ENCODE assay signal across 19 cellular contexts in genomic region chr16:70377782-70378181, GRCh38. TPM values are rescaled to one million over a fixed set of nuclear protein-coding genes. Genes with fewer than 3 reads are reported as not detected.
DNase-seq lines count a peak whose midpoint lies in the region; ATAC-seq, FAIRE-seq and TF ChIP-seq lines count a peak whose summit lies in the region.
"Had no signal": no experiment of that assay in that cellular context is flagged by ENCODE, and none has a peak within 500 bp of the region (broad histone marks: within the 10 kb centered on the region; RNA-seq: fewer than 3 reads in every experiment).

No MANE protein-coding gene starts in this region.

- no peaks in the 10 kb centered on the region for H4K20me1 ChIP-seq in mammary epithelial cell (ENCODE audit: insufficient read depth, low read length)
- H4K20me1 ChIP-seq in astrocyte (ENCODE audit: insufficient read depth, low read length): peaks cover 11% of the 10 kb centered on the region

- POLR2A ChIA-PET in MCF 10A (lab: Yijun Ruan, JAX): interaction anchor here (1.0 to 4.4 kb wide), 2 partner anchors 60 to 107 kb away, joined by 3 to 25 read pairs; partner anchors contain the start of gene ST3GAL2

- TF ChIP-seq CTCF in MCF 10A (IDR thresholded peaks at IDR 0.05; ENCODE audit: unreplicated experiment) (no peak), mammary epithelial cell (conservative IDR thresholded peaks at IDR 0.05 in 1 of 2, IDR thresholded peaks at IDR 0.05 in 1 of 2; ENCODE audit: extremely low read depth in 1 of 2, insufficient read depth in 1 of 2, low read depth in 1 of 2, low read length in 2 of 2) (no peak), astrocyte (IDR thresholded peaks at IDR 0.05; ENCODE audit: insufficient read depth, low read depth, low read length) (no peak)

- peak overlapping the region; percentile 47 for H3K27ac Mint-ChIP-seq in T-helper 1 cell treated with Interleukin-12 subunit alpha and Interleukin-12 subunit beta and Interleukin-4 antibody, amounts not matched to agents 30 μg/mL and 1 μg/mL, for 36 hours
- no peak overlapping the region for H3K27ac Mint-ChIP-seq in MCF 10A (ENCODE audit: low read depth, unreplicated experiment)
- H3K27ac Mint-ChIP-seq in astrocyte (ENCODE audit: unreplicated experiment): no peak overlapping the region
- peak overlapping the region; percentile 5 for H3K27ac Mint-ChIP-seq in stimulated activated naive B cell treated with anti-CD40 and anti-IgM and Interleukin-4, amounts not matched to agents 10 μg/mL and 1 μg/mL and 100 μg/mL, for 72 hours

- FAIRE-seq in astrocyte (lab: Jason Lieb, UNC): no peak
- FAIRE-seq: GM18507 had no signal

- H3K27ac ChIP-seq in mammary epithelial cell (ENCODE audit: insufficient read depth, low read depth, low read length): no peak overlapping the region
- H3K27ac ChIP-seq in astrocyte (ENCODE audit: low read depth, low read length): no peak overlapping the region
- H3K27ac ChIP-seq: left lung, SK-N-MC, upper lobe of right lung had no signal

- ATAC-seq in stimulated activated naive B cell treated with anti-CD40 and anti-IgM and Interleukin-4, amounts not matched to agents 10 μg/mL and 1 μg/mL and 100 μg/mL, for 72 hours (replicated peaks): no peak
- ATAC-seq in HG03565 (IDR thresholded peaks at IDR 0.05; ENCODE audit: unreplicated experiment): no peak
- ATAC-seq: HCT116, left lung, upper lobe of right lung had no signal

- H3K4me3 Mint-ChIP-seq in T-helper 1 cell treated with Interleukin-12 subunit alpha and Interleukin-12 subunit beta and Interleukin-4 antibody, amounts not matched to agents 30 μg/mL and 1 μg/mL, for 36 hours: peak overlapping the region; percentile 55
- peak overlapping the region; percentile 15 for H3K4me3 Mint-ChIP-seq in MCF 10A (ENCODE audit: unreplicated experiment)
- peak overlapping the region; percentile 11 for H3K4me3 Mint-ChIP-seq in astrocyte (ENCODE audit: unreplicated experiment)
- peak overlapping the region; percentile 2 to 5 for H3K4me3 Mint-ChIP-seq in stimulated activated naive B cell treated with anti-CD40 and anti-IgM and Interleukin-4, amounts not matched to agents 10 μg/mL and 1 μg/mL and 100 μg/mL, for 72 hours

- H3K27me3 ChIP-seq in mammary epithelial cell (ENCODE audit: insufficient read depth, low read length) (no peaks in the 10 kb centered on the region), astrocyte (ENCODE audit: insufficient read depth, low read length) (no peaks in the 10 kb centered on the region)
- H3K27me3 ChIP-seq: left lung, upper lobe of right lung had no signal

- dilution Hi-C loops in mammary epithelial cell (cut with HindIII; ENCODE audit: low sequenced_read_pairs): no loop called here

- peaks cover 15% of the 10 kb centered on the region for H3K36me3 Mint-ChIP-seq in T-helper 1 cell treated with Interleukin-12 subunit alpha and Interleukin-12 subunit beta and Interleukin-4 antibody, amounts not matched to agents 30 μg/mL and 1 μg/mL, for 36 hours (ENCODE audit: low read depth)
- H3K36me3 Mint-ChIP-seq in MCF 10A (ENCODE audit: insufficient read depth, unreplicated experiment): peaks cover 80% of the 10 kb centered on the region
- peaks cover 9% of the 10 kb centered on the region for H3K36me3 Mint-ChIP-seq in astrocyte (ENCODE audit: low read depth, unreplicated experiment)
- peaks cover 33 to 39% of the 10 kb centered on the region in 2 donors for H3K36me3 Mint-ChIP-seq in stimulated activated naive B cell treated with anti-CD40 and anti-IgM and Interleukin-4, amounts not matched to agents 10 μg/mL and 1 μg/mL and 100 μg/mL, for 72 hours

- WGBS in mammary epithelial cell (ENCODE audit: low coverage, missing lambda C conversion rate): 72% methylated on average over 2 of the region's 2 CpGs

- H3K36me3 ChIP-seq in mammary epithelial cell (ENCODE audit: insufficient read depth, low read length) (peaks cover 4% of the 10 kb centered on the region), astrocyte (ENCODE audit: insufficient read depth, low read length) (peaks cover 13% of the 10 kb centered on the region)

- H2AFZ ChIP-seq in mammary epithelial cell (ENCODE audit: low read depth, low read length): no peak overlapping the region
- H2AFZ ChIP-seq in astrocyte (ENCODE audit: low read depth, low read length): no peak overlapping the region

- H3K4me2 ChIP-seq in mammary epithelial cell (ENCODE audit: insufficient read depth, low read depth, low read length): no peak overlapping the region
- no peak overlapping the region for H3K4me2 ChIP-seq in astrocyte (ENCODE audit: low read length)

- no peaks in the 10 kb centered on the region for H3K27me3 Mint-ChIP-seq in T-helper 1 cell treated with Interleukin-12 subunit alpha and Interleukin-12 subunit beta and Interleukin-4 antibody, amounts not matched to agents 30 μg/mL and 1 μg/mL, for 36 hours (ENCODE audit: low read depth)
- H3K27me3 Mint-ChIP-seq in MCF 10A (ENCODE audit: insufficient read depth, unreplicated experiment): no peaks in the 10 kb centered on the region
- H3K27me3 Mint-ChIP-seq in astrocyte (ENCODE audit: low read depth, unreplicated experiment): no peaks in the 10 kb centered on the region
- H3K27me3 Mint-ChIP-seq in stimulated activated naive B cell treated with anti-CD40 and anti-IgM and Interleukin-4, amounts not matched to agents 10 μg/mL and 1 μg/mL and 100 μg/mL, for 72 hours: no peaks in the 10 kb centered on the region

- H3K79me2 ChIP-seq in mammary epithelial cell (ENCODE audit: insufficient read depth, low read length) (peaks cover 19% of the 10 kb centered on the region), astrocyte (ENCODE audit: insufficient read depth, low read length) (peaks cover 20% of the 10 kb centered on the region)

- CTCF ChIA-PET in MCF 10A (lab: Yijun Ruan, JAX): interaction anchor here (0.6 kb wide), 1 partner anchor 275 kb away, joined by 3 read pairs; no protein-coding TSS in a partner anchor
- CTCF ChIA-PET in mammary epithelial cell (lab: Charles Lee; ENCODE audit: low non-redundant PET): no interaction called here

- intact Hi-C loops in MCF 10A (cut with micrococcal nuclease): no loop called here
- intact Hi-C loops in mammary epithelial cell (cut with micrococcal nuclease): no loop called here

- peaks cover 10% of the 10 kb centered on the region for H3K4me1 Mint-ChIP-seq in T-helper 1 cell treated with Interleukin-12 subunit alpha and Interleukin-12 subunit beta and Interleukin-4 antibody, amounts not matched to agents 30 μg/mL and 1 μg/mL, for 36 hours (ENCODE audit: low read depth)
- no peaks in the 10 kb centered on the region for H3K4me1 Mint-ChIP-seq in MCF 10A (ENCODE audit: insufficient read depth, unreplicated experiment)
- H3K4me1 Mint-ChIP-seq in astrocyte (ENCODE audit: low read depth, unreplicated experiment): peaks cover 8% of the 10 kb centered on the region
- H3K4me1 Mint-ChIP-seq in stimulated activated naive B cell treated with anti-CD40 and anti-IgM and Interleukin-4, amounts not matched to agents 10 μg/mL and 1 μg/mL and 100 μg/mL, for 72 hours: peaks cover 3 to 21% of the 10 kb centered on the region in 2 donors

- H3K4me1 ChIP-seq in mammary epithelial cell (ENCODE audit: insufficient read depth, low read length) (peaks cover 7% of the 10 kb centered on the region), astrocyte (ENCODE audit: insufficient read depth, low read length) (peaks cover 21% of the 10 kb centered on the region)

- no peak overlapping the region for H3K4me3 ChIP-seq in mammary epithelial cell (replicated peaks in 1 of 3; ENCODE audit: insufficient read depth in 1 of 3, low read depth in 2 of 3, low read length in 3 of 3)
- H3K4me3 ChIP-seq in astrocyte (ENCODE audit: insufficient read depth, low read depth, low read length): no peak overlapping the region
- H3K4me3 ChIP-seq: left lung, SK-N-MC, upper lobe of right lung had no signal

- H3K9me3 ChIP-seq in mammary epithelial cell (replicated peaks; ENCODE audit: insufficient read depth, low read length) (no peaks in the 10 kb centered on the region), astrocyte (ENCODE audit: insufficient read depth, low read depth, low read length) (no peaks in the 10 kb centered on the region)
- H3K9me3 ChIP-seq: left lung, upper lobe of right lung had no signal

- no peak overlapping the region for H3K9ac ChIP-seq in mammary epithelial cell (ENCODE audit: insufficient read depth, low read length)
- H3K9ac ChIP-seq in astrocyte (ENCODE audit: low read length): no peak overlapping the region

- H3K9me3 Mint-ChIP-seq in T-helper 1 cell treated with Interleukin-12 subunit alpha and Interleukin-12 subunit beta and Interleukin-4 antibody, amounts not matched to agents 30 μg/mL and 1 μg/mL, for 36 hours: no peaks in the 10 kb centered on the region
- H3K9me3 Mint-ChIP-seq in MCF 10A (ENCODE audit: unreplicated experiment): no peaks in the 10 kb centered on the region
- H3K9me3 Mint-ChIP-seq in astrocyte (ENCODE audit: unreplicated experiment): no peaks in the 10 kb centered on the region
- no peaks in the 10 kb centered on the region for H3K9me3 Mint-ChIP-seq in stimulated activated naive B cell treated with anti-CD40 and anti-IgM and Interleukin-4, amounts not matched to agents 10 μg/mL and 1 μg/mL and 100 μg/mL, for 72 hours

- DNase-seq in T-helper 1 cell (no peak), MCF 10A (ENCODE audit: unreplicated experiment) (no peak), mammary epithelial cell (no peak), astrocyte (ENCODE audit: low read depth) (no peak), COLO668 (lab: John Stamatoyannopoulos, UW; ENCODE audit: unreplicated experiment) (no peak)
- no peak for DNase-seq in stimulated activated naive B cell treated with anti-CD40 and anti-IgM and Interleukin-4, amounts not matched to agents 10 μg/mL and 1 μg/mL and 100 μg/mL, for 72 hours
- DNase-seq: 8988T; activated CD4-positive, alpha-beta T cell treated with anti-CD3 and anti-CD28 coated beads, Interleukin-2, amount 50 U/mL, for 4 hours; caudate nucleus; NCI-H1417; NCI-H524; stimulated activated CD4-positive, alpha-beta T cell treated with anti-CD3 and anti-CD28 coated beads, Interleukin-4, amount 100 ng/mL, for 1 hour; upper lobe of right lung had no signal

- no TSS peak for BruUV-seq in MCF 10A (replicated peaks; lab: Mats Ljungman, UMichigan)
- no TSS peak for BruUV-seq in mammary epithelial cell (replicated peaks; lab: Mats Ljungman, UMichigan)

- in situ Hi-C loops in mammary epithelial cell (cut with MboI; ENCODE audit: low sequenced_read_pairs in 2 of 2): no loop called here

RNA-seq across cellular contexts. Expression of gene DDX19A, which starts 31.1 kb away (rescaled TPM):
- total RNA-seq in MCF 10A (2022) (34.7 and 36.5 TPM in 2 replicates), mammary epithelial cell (10 to 100 TPM; 37.0 to 42.0 TPM), astrocyte (40.0 and 41.2 TPM in 2 replicates)
- 38.5 TPM for polyA plus RNA-seq in mammary epithelial cell
- 48.5 TPM for polyA minus RNA-seq in mammary epithelial cell

Comparison
In these comparisons a context has a peak if more than half of its experiments do, and no peak if none do; other contexts are left out.
1. H3K27ac Mint-ChIP-seq: peak in T-helper 1 cell treated with Interleukin-12 subunit alpha and Interleukin-12 subunit beta and Interleukin-4 antibody, amounts not matched to agents 30 μg/mL and 1 μg/mL, for 36 hours (single experiment) and stimulated activated naive B cell treated with anti-CD40 and anti-IgM and Interleukin-4, amounts not matched to agents 10 μg/mL and 1 μg/mL and 100 μg/mL, for 72 hours (single experiment); none in MCF 10A (single experiment) and astrocyte (single experiment).
2. H3K4me3 Mint-ChIP-seq: peak in every context shown above with its lines; median percentile 55 in T-helper 1 cell treated with Interleukin-12 subunit alpha and Interleukin-12 subunit beta and Interleukin-4 antibody, amounts not matched to agents 30 μg/mL and 1 μg/mL, for 36 hours; 15 in MCF 10A; 11 in astrocyte; 4 in stimulated activated naive B cell treated with anti-CD40 and anti-IgM and Interleukin-4, amounts not matched to agents 10 μg/mL and 1 μg/mL and 100 μg/mL, for 72 hours.